1 cellular context compared by ENCODE assay signal in genomic region chr9:70610287-70610644, GRCh38.
TF ChIP-seq lines count a peak whose summit lies in the region.

No MANE protein-coding gene starts in this region.

TF ChIP-seq in SK-N-SH treated with all-trans-retinoic acid at 6 μM for 48 hours, 23 proteins besides CTCF, POLR2A, EP300 and RAD21 (continued from another document):
- TF ChIP-seq, protein P1, sequence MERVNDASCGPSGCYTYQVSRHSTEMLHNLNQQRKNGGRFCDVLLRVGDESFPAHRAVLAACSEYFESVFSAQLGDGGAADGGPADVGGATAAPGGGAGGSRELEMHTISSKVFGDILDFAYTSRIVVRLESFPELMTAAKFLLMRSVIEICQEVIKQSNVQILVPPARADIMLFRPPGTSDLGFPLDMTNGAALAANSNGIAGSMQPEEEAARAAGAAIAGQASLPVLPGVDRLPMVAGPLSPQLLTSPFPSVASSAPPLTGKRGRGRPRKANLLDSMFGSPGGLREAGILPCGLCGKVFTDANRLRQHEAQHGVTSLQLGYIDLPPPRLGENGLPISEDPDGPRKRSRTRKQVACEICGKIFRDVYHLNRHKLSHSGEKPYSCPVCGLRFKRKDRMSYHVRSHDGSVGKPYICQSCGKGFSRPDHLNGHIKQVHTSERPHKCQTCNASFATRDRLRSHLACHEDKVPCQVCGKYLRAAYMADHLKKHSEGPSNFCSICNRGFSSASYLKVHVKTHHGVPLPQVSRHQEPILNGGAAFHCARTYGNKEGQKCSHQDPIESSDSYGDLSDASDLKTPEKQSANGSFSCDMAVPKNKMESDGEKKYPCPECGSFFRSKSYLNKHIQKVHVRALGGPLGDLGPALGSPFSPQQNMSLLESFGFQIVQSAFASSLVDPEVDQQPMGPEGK (CRISPR knock-in tag; IDR thresholded peaks at IDR 0.05; ENCODE audit: borderline replicate concordance) = no peak
- no peak for TF ChIP-seq ARNTL (CRISPR knock-in tag; IDR thresholded peaks at IDR 0.05; ENCODE audit: borderline replicate concordance, low read depth)
- no peak for TF ChIP-seq ZC3H10 (CRISPR knock-in tag; IDR thresholded peaks at IDR 0.05)
- no peak for TF ChIP-seq CSDC2 (CRISPR knock-in tag; IDR thresholded peaks at IDR 0.05)
- TF ChIP-seq CREB5 (CRISPR knock-in tag; IDR thresholded peaks at IDR 0.05; ENCODE audit: low read depth) = no peak
- no peak for TF ChIP-seq TCF4 (CRISPR knock-in tag; IDR thresholded peaks at IDR 0.05; ENCODE audit: borderline replicate concordance)
- no peak for TF ChIP-seq SNAI2 (CRISPR knock-in tag; IDR thresholded peaks at IDR 0.05)
- no peak for TF ChIP-seq ESRRG (CRISPR knock-in tag; IDR thresholded peaks at IDR 0.05)
- TF ChIP-seq ZNF70 (CRISPR knock-in tag; IDR thresholded peaks at IDR 0.05) = no peak
- TF ChIP-seq PPARA (CRISPR knock-in tag; IDR thresholded peaks at IDR 0.05; ENCODE audit: borderline replicate concordance) = no peak
- TF ChIP-seq ZFP3 (CRISPR knock-in tag; IDR thresholded peaks at IDR 0.05) = no peak
